In genomic region chr4:138935-139334, GRCh38 we compare ENCODE assay signal across 29 cellular contexts.
"Had no signal": no experiment of that assay in that cellular context is flagged by ENCODE, and none has a peak within 500 bp of the region (broad histone marks: within the 10 kb centered on the region; RNA-seq: fewer than 3 reads in every experiment).

No MANE protein-coding gene starts in this region.

- ATAC-seq: gastrocnemius medialis, left cardiac atrium, left ventricle myocardium superior, psoas muscle had no signal

- H3K9ac ChIP-seq: neural progenitor cell, parathyroid adenoma had no signal

- H3K4me1 ChIP-seq: breast epithelium, gastrocnemius medialis, neural progenitor cell, parathyroid adenoma, psoas muscle, tibial nerve had no signal

- H3K27ac ChIP-seq: breast epithelium, gastrocnemius medialis, neural progenitor cell, parathyroid adenoma, psoas muscle, tibial nerve, WERI-Rb-1 had no signal

- H3K4me3 ChIP-seq: breast epithelium, gastrocnemius medialis, neural progenitor cell, psoas muscle, tibial nerve had no signal

- H3K27me3 ChIP-seq: breast epithelium, gastrocnemius medialis, neural progenitor cell, tibial nerve had no signal

- H3K4me2 ChIP-seq: neural progenitor cell had no signal

- H3K27ac Mint-ChIP-seq: activated CD4-positive, alpha-beta memory T cell treated with anti-CD3 and anti-CD28 coated beads for 36 hours; activated CD4-positive, alpha-beta T cell treated with anti-CD3 and anti-CD28 coated beads, Interleukin-2, amount 10 ng/mL, durations not matched to agents 24 days and 14 days; activated naive CD4-positive, alpha-beta T cell treated with anti-CD3 and anti-CD28 coated beads, Interleukin-2, amount 10 ng/mL, durations not matched to agents 7 days and 5 days; activated T-cell treated with anti-CD3 and anti-CD28 coated beads, Interleukin-2, amount 50 U/mL, for 24 hours; naive B cell; neural progenitor cell; T-helper 1 cell treated with Interleukin-12 subunit alpha and Interleukin-12 subunit beta and Interleukin-4 antibody, amounts not matched to agents 30 μg/mL and 1 μg/mL, for 36 hours had no signal

- H3K27me3 Mint-ChIP-seq: activated CD4-positive, alpha-beta memory T cell treated with anti-CD3 and anti-CD28 coated beads for 36 hours; activated CD4-positive, alpha-beta T cell treated with anti-CD3 and anti-CD28 coated beads, Interleukin-2, amount 10 ng/mL, durations not matched to agents 24 days and 14 days; activated naive CD4-positive, alpha-beta T cell treated with anti-CD3 and anti-CD28 coated beads, Interleukin-2, amount 10 ng/mL, durations not matched to agents 7 days and 5 days; activated T-cell treated with anti-CD3 and anti-CD28 coated beads, Interleukin-2, amount 50 U/mL, for 24 hours; naive B cell had no signal

- DNase-seq: activated CD4-positive, alpha-beta memory T cell treated with anti-CD3 and anti-CD28 coated beads for 36 hours; activated CD4-positive, alpha-beta T cell treated with anti-CD3 and anti-CD28 coated beads, Interleukin-2, amount 10 ng/mL, durations not matched to agents 24 days and 14 days; activated CD4-positive, CD25-positive, alpha-beta regulatory T cell treated with anti-CD3 and anti-CD28 coated beads, Interleukin-2, amount 50 U/mL, for 72 hours; activated CD8-positive, alpha-beta memory T cell treated with anti-CD3 and anti-CD28 coated beads, Interleukin-2, amount 50 U/mL, for 4 hours; activated gamma-delta T cell; activated naive CD4-positive, alpha-beta T cell treated with anti-CD3 and anti-CD28 coated beads, Interleukin-2, amount 10 ng/mL, durations not matched to agents 7 days and 5 days; activated T-cell treated with anti-CD3 and anti-CD28 coated beads, Interleukin-2, amount 50 U/mL, for 24 hours; amygdala; central memory CD4-positive, alpha-beta T cell; dermis blood vessel endothelial cell; effector CD4-positive, alpha-beta T cell; gastrocnemius medialis; head of caudate nucleus; hippocampal formation; left cardiac atrium; left ventricle myocardium superior; naive B cell; occipital lobe; psoas muscle; stimulated activated CD4-positive, alpha-beta T cell treated with anti-CD3 and anti-CD28 coated beads, Interleukin-15, amount 100 ng/mL, for 24 hours; stimulated activated naive CD4-positive, alpha-beta T cell treated with Interleukin-2 at 50 U/mL for 16 hours; SW 1271; T-helper 9 cell; WERI-Rb-1 had no signal

- H2AFZ ChIP-seq: neural progenitor cell, parathyroid adenoma had no signal

- H3K4me3 Mint-ChIP-seq: activated CD4-positive, alpha-beta memory T cell treated with anti-CD3 and anti-CD28 coated beads for 36 hours; activated CD4-positive, alpha-beta T cell treated with anti-CD3 and anti-CD28 coated beads, Interleukin-2, amount 10 ng/mL, durations not matched to agents 24 days and 14 days; activated naive CD4-positive, alpha-beta T cell treated with anti-CD3 and anti-CD28 coated beads, Interleukin-2, amount 10 ng/mL, durations not matched to agents 7 days and 5 days; activated T-cell treated with anti-CD3 and anti-CD28 coated beads, Interleukin-2, amount 50 U/mL, for 24 hours; neural progenitor cell; T-helper 1 cell treated with Interleukin-12 subunit alpha and Interleukin-12 subunit beta and Interleukin-4 antibody, amounts not matched to agents 30 μg/mL and 1 μg/mL, for 36 hours had no signal

- H3K4me1 Mint-ChIP-seq: neural progenitor cell had no signal
